15 cellular contexts compared by ENCODE assay signal in genomic region chr3:128313936-128314335, GRCh38.
"Had no signal": no experiment of that assay in that cellular context is flagged by ENCODE, and none has a peak within 500 bp of the region (broad histone marks: within the 10 kb centered on the region; RNA-seq: fewer than 3 reads in every experiment).

No MANE protein-coding gene starts in this region.

- H3K27ac ChIP-seq: adrenal gland, sigmoid colon, suprapubic skin had no signal

- H3K4me3 Mint-ChIP-seq: activated CD4-positive, alpha-beta T cell treated with anti-CD3 and anti-CD28 coated beads, Interleukin-2, amount 10 ng/mL, durations not matched to agents 24 days and 14 days; memory B cell; neural crest cell; T-helper 1 cell treated with Interleukin-12 subunit alpha and Interleukin-12 subunit beta and Interleukin-4 antibody, amounts not matched to agents 30 μg/mL and 1 μg/mL, for 36 hours; type B pancreatic cell; WTC11 had no signal

- H3K36me3 Mint-ChIP-seq: WTC11 had no signal

- H3K9me3 Mint-ChIP-seq: activated CD4-positive, alpha-beta T cell treated with anti-CD3 and anti-CD28 coated beads, Interleukin-2, amount 10 ng/mL, durations not matched to agents 24 days and 14 days; memory B cell; neural crest cell; T-helper 1 cell treated with Interleukin-12 subunit alpha and Interleukin-12 subunit beta and Interleukin-4 antibody, amounts not matched to agents 30 μg/mL and 1 μg/mL, for 36 hours; type B pancreatic cell; WTC11 had no signal

- H3K36me3 ChIP-seq: adrenal gland, heart left ventricle, sigmoid colon, suprapubic skin had no signal

- H3K4me1 Mint-ChIP-seq: WTC11 had no signal

- H3K9me3 ChIP-seq: adrenal gland, heart left ventricle, sigmoid colon, suprapubic skin had no signal

- ATAC-seq: left lobe of liver; stimulated activated naive CD8-positive, alpha-beta T cell treated with anti-CD3 and anti-CD28 coated beads, Interleukin-15, Interleukin-2, amounts not matched to agents 100 U/mL and 50 U/mL, for 24 hours; WTC11 had no signal

- DNase-seq: activated CD4-positive, alpha-beta T cell treated with anti-CD3 and anti-CD28 coated beads, Interleukin-2, amount 10 ng/mL, durations not matched to agents 24 days and 14 days; activated naive CD4-positive, alpha-beta T cell; foreskin melanocyte; sigmoid colon; stimulated activated CD4-positive, alpha-beta T cell treated with anti-CD3 and anti-CD28 coated beads, Interleukin-12 subunit alpha, Interleukin-12 subunit beta, amount 100 ng/mL, for 4 hours; stimulated activated naive CD8-positive, alpha-beta T cell treated with anti-CD3 and anti-CD28 coated beads, Interleukin-15, Interleukin-2, amounts not matched to agents 100 U/mL and 50 U/mL, for 24 hours had no signal

- H3K27me3 ChIP-seq: adrenal gland, heart left ventricle, sigmoid colon, suprapubic skin had no signal

- H3K27ac Mint-ChIP-seq: activated CD4-positive, alpha-beta T cell treated with anti-CD3 and anti-CD28 coated beads, Interleukin-2, amount 10 ng/mL, durations not matched to agents 24 days and 14 days; memory B cell; T-helper 1 cell treated with Interleukin-12 subunit alpha and Interleukin-12 subunit beta and Interleukin-4 antibody, amounts not matched to agents 30 μg/mL and 1 μg/mL, for 36 hours; type B pancreatic cell; WTC11 had no signal

- H3K4me3 ChIP-seq: adrenal gland, heart left ventricle, sigmoid colon, suprapubic skin had no signal

- H3K27me3 Mint-ChIP-seq: activated CD4-positive, alpha-beta T cell treated with anti-CD3 and anti-CD28 coated beads, Interleukin-2, amount 10 ng/mL, durations not matched to agents 24 days and 14 days; memory B cell; type B pancreatic cell had no signal
